8 cellular contexts compared by ENCODE assay signal in genomic region chr11:4186464-4187054, GRCh38.
A peak's percentile ranks its signal among the peaks of the same experiment; 100 is the strongest.
DNase-seq lines count a peak whose midpoint lies in the region; ATAC-seq and TF ChIP-seq lines count a peak whose summit lies in the region.

No MANE protein-coding gene starts in this region.

- H3K56ac ChIP-seq in IMR-90 (ENCODE audit: extremely low read depth, insufficient read depth, low read length): no peak overlapping the region

- POLR2A ChIA-PET in AG04450 (lab: Yijun Ruan, JAX) (no interaction called here), IMR-90 (lab: Charles Lee; ENCODE audit: unreplicated experiment) (no interaction called here)
- POLR2A ChIA-PET in naive thymus-derived CD8-positive, alpha-beta T cell (lab: Charles Lee): no interaction called here

- H3K4me3 Mint-ChIP-seq in naive thymus-derived CD8-positive, alpha-beta T cell: peak overlapping the region; percentile 60 to 82 (median 75)

- H3K36me3 ChIP-seq in IMR-90 (ENCODE audit: control insufficient read depth, insufficient read depth, low read length): no peaks in the 10 kb centered on the region

- in situ Hi-C loops in IMR-90 (cut with MboI; ENCODE audit: low sequenced_read_pairs): no loop called here

- peaks cover 0 to 1% (median 0%) of the 10 kb centered on the region in 3 donors for H3K36me3 Mint-ChIP-seq in naive thymus-derived CD8-positive, alpha-beta T cell

- dilution Hi-C loops in IMR-90 (cut with HindIII; ENCODE audit: low sequenced_read_pairs, unreplicated experiment): no loop called here

- H2AFZ ChIP-seq in IMR-90 (replicated peaks; ENCODE audit: low read length, poor library complexity): peak overlapping the region; percentile 97

- H3K9me1 ChIP-seq in IMR-90 (ENCODE audit: insufficient read depth, low read length): no peaks in the 10 kb centered on the region

- H2BK15ac ChIP-seq in IMR-90 (ENCODE audit: low read depth, low read length): no peak overlapping the region

- no peak overlapping the region for H2BK5ac ChIP-seq in IMR-90 (ENCODE audit: low read depth, low read length, poor library complexity, severe bottlenecking)

- TF ChIP-seq CTCF in AG04450 (IDR thresholded peaks at IDR 0.05; ENCODE audit: low read depth, low read length) (no peak), IMR-90 (conservative IDR thresholded peaks at IDR 0.05; ENCODE audit: low read depth, low read length) (no peak), choroid plexus epithelial cell (conservative IDR thresholded peaks at IDR 0.05; ENCODE audit: low read depth, low read length) (no peak)

- intact Hi-C loops in IMR-90 (cut with micrococcal nuclease): loop anchor here (1.0 to 10.0 kb wide), 9 partner anchors 206 to 1618 kb away; partner anchors contain the start of genes OR51M1, OR52N2 and TRIM21

- peaks cover 0 to 8% (median 8%) of the 10 kb centered on the region in 5 donors for H3K27me3 Mint-ChIP-seq in naive thymus-derived CD8-positive, alpha-beta T cell

- no peak overlapping the region for H3K14ac ChIP-seq in IMR-90 (replicated peaks; ENCODE audit: low read depth, low read length)

- H3K4me1 ChIP-seq in IMR-90 (ENCODE audit: control insufficient read depth, insufficient read depth, low read length): no peaks in the 10 kb centered on the region; the same call in 1 of the 2 replicates

- H3K23ac ChIP-seq in IMR-90 (ENCODE audit: low read depth, low read length): no peak overlapping the region

- BruUV-seq in IMR-90 (replicated peaks; lab: Mats Ljungman, UMichigan): no TSS peak

- H3K27ac ChIP-seq in AG04450 (ENCODE audit: low read depth, low read length) (no peak overlapping the region), IMR-90 (ENCODE audit: insufficient read depth, low read length) (no peak overlapping the region)

- no peak overlapping the region for H3K18ac ChIP-seq in IMR-90 (ENCODE audit: low read depth, low read length)

- TF ChIP-seq POLR2A in IMR-90 (IDR thresholded peaks at IDR 0.05; ENCODE audit: low read depth, low read length): no peak

- no peak overlapping the region for H3K27ac Mint-ChIP-seq in naive thymus-derived CD8-positive, alpha-beta T cell

- H3K9me3 ChIP-seq in AG04450 (ENCODE audit: control insufficient read depth, insufficient read depth, low read length) (no peaks in the 10 kb centered on the region), IMR-90 (ENCODE audit: control insufficient read depth, insufficient read depth, low read length) (no peaks in the 10 kb centered on the region)

- no peak overlapping the region for H2AK9ac ChIP-seq in IMR-90 (replicated peaks; ENCODE audit: low read depth, low read length, poor library complexity)

- H2AK5ac ChIP-seq in IMR-90 (ENCODE audit: low read depth, low read length): no peak overlapping the region

- CTCF ChIA-PET in AG04450 (lab: Charles Lee) (interaction anchor here (0.7 to 10.7 kb wide), 40 partner anchors 8 to 817 kb away, joined by 3 to 311 read pairs (median 4); partner anchors contain the start of genes OR51D1, OR52M1 and STIM1), IMR-90 (lab: Yijun Ruan, JAX) (interaction anchor here (0.5 to 2.2 kb wide), 24 partner anchors 8 to 818 kb away, joined by 3 to 28 read pairs (median 4); no protein-coding TSS in a partner anchor)

- WGBS in IMR-90 (ENCODE audit: extremely low coverage in 2 of 2, insufficient read length in 1 of 2), 2 experiments: no CpG with 5 or more reads among the region's 9 CpGs

- no peaks in the 10 kb centered on the region for H3K79me1 ChIP-seq in IMR-90 (ENCODE audit: low read depth in 1 of 2, low read length in 2 of 2)

- H3K4me2 ChIP-seq in IMR-90 (ENCODE audit: low read depth, low read length): no peak overlapping the region

- TF ChIP-seq RAD21 in IMR-90 (IDR thresholded peaks at IDR 0.05; ENCODE audit: low read length): no peak

- no peak overlapping the region for H4K8ac ChIP-seq in IMR-90 (ENCODE audit: low read depth in 2 of 2, low read length in 2 of 2)

- no peak for ATAC-seq in IMR-90 (ENCODE audit: low read depth)
- ATAC-seq in naive thymus-derived CD8-positive, alpha-beta T cell: no peak

- H3K9ac ChIP-seq in IMR-90 (ENCODE audit: low read depth, low read length): no peak overlapping the region

- no peak overlapping the region for H4K5ac ChIP-seq in IMR-90 (ENCODE audit: low read depth, low read length)

- H4K20me1 ChIP-seq in IMR-90 (ENCODE audit: insufficient read depth, low read length): no peaks in the 10 kb centered on the region

- DNase-seq in AG04450 (ENCODE audit: low read depth, low spot score): no peak
- DNase-seq in IMR-90: no peak
- DNase-seq in choroid plexus epithelial cell (ENCODE audit: low read depth): no peak
- no peak for DNase-seq in naive thymus-derived CD8-positive, alpha-beta T cell
- no peak for DNase-seq in activated CD4-positive, CD25-positive, alpha-beta regulatory T cell treated with anti-CD3 and anti-CD28 coated beads, Interleukin-2, amount 50 U/mL, for 72 hours
- DNase-seq in hepatic stellate cell (ENCODE audit: low spot score): no peak
- DNase-seq in hypothalamus (lab: John Stamatoyannopoulos, UW): no peak
- DNase-seq in NCI-H2029 (lab: John Stamatoyannopoulos, UW): no peak

- no peak overlapping the region for H3K4ac ChIP-seq in IMR-90 (ENCODE audit: low read depth, low read length)

- no peak overlapping the region for H2BK20ac ChIP-seq in IMR-90 (ENCODE audit: low read depth, low read length)

- peaks cover 2% of the 10 kb centered on the region for H3K27me3 ChIP-seq in AG04450 (ENCODE audit: control insufficient read depth, insufficient read depth, low read length)
- no peaks in the 10 kb centered on the region for H3K27me3 ChIP-seq in IMR-90 (ENCODE audit: control insufficient read depth, insufficient read depth, low read length)

- no peak overlapping the region for H4K91ac ChIP-seq in IMR-90 (ENCODE audit: insufficient read depth, low read depth, low read length)

- H3K4me3 ChIP-seq in AG04450 (ENCODE audit: low read depth, low read length): peak overlapping the region; percentile 68
- no peak overlapping the region for H3K4me3 ChIP-seq in IMR-90 (ENCODE audit: insufficient read depth, low read depth, low read length)
- peak overlapping the region; percentile 71 for H3K4me3 ChIP-seq in choroid plexus epithelial cell (ENCODE audit: low read depth, low read length)

- peaks cover 0 to 9% (median 3%) of the 10 kb centered on the region in 4 donors for H3K4me1 Mint-ChIP-seq in naive thymus-derived CD8-positive, alpha-beta T cell

- H2BK120ac ChIP-seq in IMR-90 (ENCODE audit: low read depth, low read length): no peak overlapping the region

- H3K9me3 Mint-ChIP-seq in naive thymus-derived CD8-positive, alpha-beta T cell: no peaks in the 10 kb centered on the region

TF ChIP-seq in IMR-90, 13 proteins besides CTCF, POLR2A, EP300 and RAD21:
- TF ChIP-seq RFX5 (IDR thresholded peaks at IDR 0.05; ENCODE audit: low read depth, low read length): no peak
- TF ChIP-seq FOS (IDR thresholded peaks at IDR 0.05; ENCODE audit: low read depth, low read length): no peak
- no peak for TF ChIP-seq ELK1 (IDR thresholded peaks at IDR 0.05; ENCODE audit: borderline replicate concordance, low read depth, low read length)
